Comparison of ENCODE assay signal across 9 cellular contexts in the genomic region with DNA sequence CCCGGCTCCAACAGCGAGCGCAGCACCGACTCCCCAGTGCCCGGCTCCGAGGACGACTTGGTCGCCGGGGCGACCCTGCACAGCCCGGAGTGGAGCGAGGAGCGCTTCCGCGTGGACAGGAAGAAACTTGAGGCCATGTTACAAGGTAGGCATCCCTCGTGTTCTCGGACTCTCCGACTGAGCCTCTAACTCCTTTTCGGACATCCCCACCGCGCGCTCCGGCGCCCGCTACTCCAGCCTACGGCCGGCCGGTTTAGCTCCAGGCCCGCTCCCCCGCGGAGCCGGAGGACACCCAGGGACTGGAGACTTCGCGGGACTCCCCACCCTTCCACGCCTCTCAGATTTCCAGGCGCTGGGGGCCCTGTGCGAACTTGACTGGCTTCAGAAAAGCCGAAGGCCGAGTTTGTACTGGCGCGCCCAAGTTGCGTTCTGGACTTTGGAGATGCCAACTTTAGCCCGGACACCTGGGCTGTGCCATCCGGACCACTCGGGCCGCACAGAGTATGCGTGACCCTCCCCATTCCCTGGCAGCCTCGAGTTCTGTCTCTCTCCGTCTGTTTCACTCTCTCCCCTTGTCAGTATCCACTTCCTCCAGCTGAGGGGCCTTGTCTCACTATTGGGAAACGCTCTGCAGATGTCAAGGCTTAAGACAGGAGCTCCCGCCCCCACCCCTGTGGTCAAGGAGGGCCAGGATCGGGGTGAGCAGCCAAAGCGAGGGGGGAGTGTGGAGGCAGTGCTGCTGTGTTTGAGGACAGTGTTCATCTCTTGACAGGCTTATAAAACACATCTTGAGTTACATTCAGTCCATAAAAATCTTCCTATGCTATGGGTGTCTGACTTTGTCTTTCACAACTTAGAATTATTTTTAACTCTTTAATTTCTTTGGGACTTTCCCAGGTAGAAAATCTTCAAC. TPM values are rescaled to one million over a fixed set of nuclear protein-coding genes. Genes with fewer than 3 reads are reported as not detected.
DNase-seq lines count a peak whose midpoint lies in the region; ATAC-seq and TF ChIP-seq lines count a peak whose summit lies in the region.
"Had no signal": no experiment of that assay in that cellular context is flagged by ENCODE, and none has a peak within 500 bp of the region (broad histone marks: within the 10 kb centered on the region; RNA-seq: fewer than 3 reads in every experiment).

No MANE protein-coding gene starts in this region.

- H3K27ac ChIP-seq in naive thymus-derived CD4-positive, alpha-beta T cell (ENCODE audit: low read depth, low read length): no peak overlapping the region

- CTCF ChIA-PET in activated CD4-positive, alpha-beta memory T cell treated with anti-CD3 and anti-CD28 coated beads for 36 hours (lab: Charles Lee): interaction anchor here (0.6 to 2.3 kb wide), 3 partner anchors 10 to 18 kb away, joined by 3 to 8 read pairs (median 3); no protein-coding TSS in a partner anchor
- CTCF ChIA-PET in naive thymus-derived CD4-positive, alpha-beta T cell (lab: Charles Lee): no interaction called here

- peaks cover 0 to 4% of the 10 kb centered on the region in 2 donors for H3K27me3 ChIP-seq in naive thymus-derived CD4-positive, alpha-beta T cell (ENCODE audit: control insufficient read depth in 2 of 2, insufficient read depth in 2 of 2, low read length in 2 of 2)

- ATAC-seq in naive thymus-derived CD4-positive, alpha-beta T cell: peak; percentile 46
- no peak for ATAC-seq in GM21367 (IDR thresholded peaks at IDR 0.05; ENCODE audit: unreplicated experiment)

- peaks cover 15% of the 10 kb centered on the region for H3K4me1 Mint-ChIP-seq in activated CD4-positive, alpha-beta memory T cell treated with anti-CD3 and anti-CD28 coated beads for 36 hours (ENCODE audit: low read depth)
- H3K4me1 Mint-ChIP-seq in naive thymus-derived CD4-positive, alpha-beta T cell: peaks cover 6 to 18% (median 9%) of the 10 kb centered on the region in 7 donors

- H3K27me3 Mint-ChIP-seq in activated CD4-positive, alpha-beta memory T cell treated with anti-CD3 and anti-CD28 coated beads for 36 hours: peaks cover 37% of the 10 kb centered on the region
- peaks cover 30 to 44% (median 39%) of the 10 kb centered on the region in 5 donors for H3K27me3 Mint-ChIP-seq in naive thymus-derived CD4-positive, alpha-beta T cell

- peak overlapping the region; percentile 70 to 83 for H3K4me3 ChIP-seq in foreskin fibroblast (ENCODE audit: low read depth in 1 of 2, low read length in 2 of 2)
- no peak overlapping the region for H3K4me3 ChIP-seq in naive thymus-derived CD4-positive, alpha-beta T cell (ENCODE audit: low read length)

- no peaks in the 10 kb centered on the region for H3K36me3 ChIP-seq in naive thymus-derived CD4-positive, alpha-beta T cell (ENCODE audit: control insufficient read depth in 2 of 3, insufficient read depth in 3 of 3, low read length in 3 of 3)

- no peaks in the 10 kb centered on the region for H3K9me3 Mint-ChIP-seq in activated CD4-positive, alpha-beta memory T cell treated with anti-CD3 and anti-CD28 coated beads for 36 hours
- H3K9me3 Mint-ChIP-seq in naive thymus-derived CD4-positive, alpha-beta T cell: peaks cover 0 to 2% (median 0%) of the 10 kb centered on the region in 11 donors

- H3K36me3 Mint-ChIP-seq in activated CD4-positive, alpha-beta memory T cell treated with anti-CD3 and anti-CD28 coated beads for 36 hours: no peaks in the 10 kb centered on the region
- H3K36me3 Mint-ChIP-seq in naive thymus-derived CD4-positive, alpha-beta T cell: peaks cover 0 to 4% (median 0%) of the 10 kb centered on the region in 5 donors

- H3K27ac Mint-ChIP-seq in activated CD4-positive, alpha-beta memory T cell treated with anti-CD3 and anti-CD28 coated beads for 36 hours: no peak overlapping the region
- no peak overlapping the region for H3K27ac Mint-ChIP-seq in naive thymus-derived CD4-positive, alpha-beta T cell

- no peak for TF ChIP-seq CTCF in foreskin fibroblast (IDR thresholded peaks at IDR 0.05; ENCODE audit: low read depth, low read length)

- peak overlapping the region; percentile 64 for H3K4me3 Mint-ChIP-seq in activated CD4-positive, alpha-beta memory T cell treated with anti-CD3 and anti-CD28 coated beads for 36 hours
- peak overlapping the region; percentile 50 to 80 (median 70) for H3K4me3 Mint-ChIP-seq in naive thymus-derived CD4-positive, alpha-beta T cell

- DNase-seq in ELF-1 (ENCODE audit: low read depth, low spot score) (peak; percentile 44), HT1080 (ENCODE audit: low read depth) (peak; percentile 59), foreskin fibroblast (peak; percentile 68 to 83), occipital lobe (lab: John Stamatoyannopoulos, UW) (no peak), middle frontal gyrus (ENCODE audit: extremely low spot score, low spot score) (no peak)
- DNase-seq in activated CD4-positive, alpha-beta memory T cell treated with anti-CD3 and anti-CD28 coated beads for 36 hours: peak; percentile 9
- no peak for DNase-seq in naive thymus-derived CD4-positive, alpha-beta T cell

- intact Hi-C loops in activated CD4-positive, alpha-beta memory T cell treated with anti-CD3 and anti-CD28 coated beads for 36 hours (cut with micrococcal nuclease): loop anchor here (1.0 to 10.0 kb wide), 6 partner anchors 61 to 1191 kb away; a partner anchor contains a TSS
- intact Hi-C loops in naive thymus-derived CD4-positive, alpha-beta T cell (cut with micrococcal nuclease): no loop called here

- POLR2A ChIA-PET in activated CD4-positive, alpha-beta memory T cell treated with anti-CD3 and anti-CD28 coated beads for 36 hours (lab: Charles Lee): no interaction called here
- POLR2A ChIA-PET in naive thymus-derived CD4-positive, alpha-beta T cell (lab: Charles Lee): no interaction called here

- no peaks in the 10 kb centered on the region for H3K4me1 ChIP-seq in naive thymus-derived CD4-positive, alpha-beta T cell (ENCODE audit: control insufficient read depth in 2 of 2, insufficient read depth in 2 of 2, low read length in 2 of 2)

- no peaks in the 10 kb centered on the region for H3K9me3 ChIP-seq in naive thymus-derived CD4-positive, alpha-beta T cell (ENCODE audit: control insufficient read depth in 2 of 3, low read length in 3 of 3)

RNA-seq across cellular contexts. Expression of a gene that starts 0.8 kb away (rescaled TPM):
- 7.9 and 8.7 TPM in 2 replicates for total RNA-seq in HT1080 (2014; rRNA removed; shearing (Covaris generic))
- polyA plus RNA-seq in HT1080 (2015; cell fraction: cytosol; rRNA removed): 2.7 and 3.5 TPM in 2 replicates
- 3.0 and 3.2 TPM in 2 replicates for polyA plus RNA-seq in HT1080 (2015; cell fraction: nucleus; rRNA removed)
- total RNA-seq in activated CD4-positive, alpha-beta memory T cell treated with anti-CD3 and anti-CD28 coated beads for 36 hours: not detected
- total RNA-seq in naive thymus-derived CD4-positive, alpha-beta T cell: under 1 TPM in 2 of 5 experiments, not detected in 3; 0.05 to 0.10 TPM
- not detected for polyA plus RNA-seq in naive thymus-derived CD4-positive, alpha-beta T cell
- 7.6 TPM for total RNA-seq in occipital lobe
- total RNA-seq: T-helper 1 cell treated with Interleukin-12 subunit alpha and Interleukin-12 subunit beta and Interleukin-4 antibody, amounts not matched to agents 30 ng/mL and 1 ng/mL, for 36 hours had no signal

Comparison
In these comparisons a context has a peak if more than half of its experiments do, and no peak if none do; other contexts are left out.
1. DNase-seq: peak in ELF-1 (single experiment), HT1080 (single experiment), activated CD4-positive, alpha-beta memory T cell treated with anti-CD3 and anti-CD28 coated beads for 36 hours (single experiment) and foreskin fibroblast (2 of 2); none in naive thymus-derived CD4-positive, alpha-beta T cell (0 of 9), occipital lobe (single experiment) and middle frontal gyrus (single experiment).